ENCODE assay signal across 17 cellular contexts in genomic region chr5:69432412-69433206, GRCh38.
DNase-seq lines count a peak whose midpoint lies in the region; ATAC-seq and TF ChIP-seq lines count a peak whose summit lies in the region.
"Had no signal": no experiment of that assay in that cellular context is flagged by ENCODE, and none has a peak within 500 bp of the region (broad histone marks: within the 10 kb centered on the region; RNA-seq: fewer than 3 reads in every experiment).

No MANE protein-coding gene starts in this region.

- H3K4me3 ChIP-seq in tibial artery: no peak overlapping the region

- H3K27ac Mint-ChIP-seq in stimulated activated effector memory CD8-positive, alpha-beta T cell treated with anti-CD3 and anti-CD28 coated beads, Interleukin-12 subunit alpha, Interleukin-12 subunit beta, amount 100 ng/mL, for 72 hours: no peak overlapping the region
- no peak overlapping the region for H3K27ac Mint-ChIP-seq in effector memory CD8-positive, alpha-beta T cell
- H3K27ac Mint-ChIP-seq: T-helper 2 cell treated with Interferon-gamma antibody and Interleukin-4, amounts not matched to agents 5 μg/mL and 100 μg/mL, for 36 hours had no signal

- H3K27ac ChIP-seq in tibial artery: no peak overlapping the region

- H3K9me3 Mint-ChIP-seq in stimulated activated effector memory CD8-positive, alpha-beta T cell treated with anti-CD3 and anti-CD28 coated beads, Interleukin-12 subunit alpha, Interleukin-12 subunit beta, amount 100 ng/mL, for 72 hours: no peaks in the 10 kb centered on the region
- H3K9me3 Mint-ChIP-seq in effector memory CD8-positive, alpha-beta T cell: no peaks in the 10 kb centered on the region
- H3K9me3 Mint-ChIP-seq: IgD-negative memory B cell; T-helper 2 cell treated with Interferon-gamma antibody and Interleukin-4, amounts not matched to agents 5 μg/mL and 100 μg/mL, for 36 hours had no signal

- no peak overlapping the region for H3K4me3 Mint-ChIP-seq in stimulated activated effector memory CD8-positive, alpha-beta T cell treated with anti-CD3 and anti-CD28 coated beads, Interleukin-12 subunit alpha, Interleukin-12 subunit beta, amount 100 ng/mL, for 72 hours
- H3K4me3 Mint-ChIP-seq in effector memory CD8-positive, alpha-beta T cell: no peak overlapping the region
- H3K4me3 Mint-ChIP-seq: IgD-negative memory B cell; T-helper 2 cell treated with Interferon-gamma antibody and Interleukin-4, amounts not matched to agents 5 μg/mL and 100 μg/mL, for 36 hours had no signal

- no peaks in the 10 kb centered on the region for H3K9me3 ChIP-seq in tibial artery

- H3K4me1 Mint-ChIP-seq in stimulated activated effector memory CD8-positive, alpha-beta T cell treated with anti-CD3 and anti-CD28 coated beads, Interleukin-12 subunit alpha, Interleukin-12 subunit beta, amount 100 ng/mL, for 72 hours: no peaks in the 10 kb centered on the region
- H3K4me1 Mint-ChIP-seq in effector memory CD8-positive, alpha-beta T cell (ENCODE audit: low read depth in 2 of 2): no peaks in the 10 kb centered on the region

- no peaks in the 10 kb centered on the region for H3K27me3 Mint-ChIP-seq in effector memory CD8-positive, alpha-beta T cell
- H3K27me3 Mint-ChIP-seq: IgD-negative memory B cell had no signal

- no peaks in the 10 kb centered on the region for H3K36me3 Mint-ChIP-seq in stimulated activated effector memory CD8-positive, alpha-beta T cell treated with anti-CD3 and anti-CD28 coated beads, Interleukin-12 subunit alpha, Interleukin-12 subunit beta, amount 100 ng/mL, for 72 hours
- no peaks in the 10 kb centered on the region for H3K36me3 Mint-ChIP-seq in effector memory CD8-positive, alpha-beta T cell (ENCODE audit: insufficient read depth)

- H3K4me1 ChIP-seq in tibial artery: no peaks in the 10 kb centered on the region

- ATAC-seq in GM21526 (IDR thresholded peaks at IDR 0.05; ENCODE audit: low FRiP score, unreplicated experiment) (peak; percentile 59), HG03159 (IDR thresholded peaks at IDR 0.05; ENCODE audit: unreplicated experiment) (peak; percentile 54)
- ATAC-seq in stimulated activated effector memory CD8-positive, alpha-beta T cell treated with anti-CD3 and anti-CD28 coated beads, Interleukin-12 subunit alpha, Interleukin-12 subunit beta, amount 100 ng/mL, for 72 hours: peak; percentile 82
- no peak for ATAC-seq in effector memory CD8-positive, alpha-beta T cell (replicated peaks)
- ATAC-seq: left ventricle myocardium superior had no signal

- intact Hi-C loops in tibial artery (cut with DNase I; ENCODE audit: low total_unique reads): no loop called here

- no peak for TF ChIP-seq CTCF in tibial artery (IDR thresholded peaks at IDR 0.05)

- H3K36me3 ChIP-seq in tibial artery: no peaks in the 10 kb centered on the region

- no peaks in the 10 kb centered on the region for H3K27me3 ChIP-seq in tibial artery

- peak; percentile 10 for DNase-seq in NOMO-1 treated with dmso at 0.1 percent for 144 hours (lab: John Stamatoyannopoulos, UW; ENCODE audit: unreplicated experiment)
- no peak for DNase-seq in NOMO-1 (lab: John Stamatoyannopoulos, UW; ENCODE audit: unreplicated experiment in 2 of 2)
- no peak for DNase-seq in stimulated activated effector memory CD8-positive, alpha-beta T cell treated with anti-CD3 and anti-CD28 coated beads, Interleukin-12 subunit alpha, Interleukin-12 subunit beta, amount 100 ng/mL, for 72 hours (ENCODE audit: low spot score in 2 of 2)
- DNase-seq in tibial artery: no peak
- no peak for DNase-seq in OCI-M2 (lab: John Stamatoyannopoulos, UW; ENCODE audit: unreplicated experiment)
- no peak for DNase-seq in effector memory CD8-positive, alpha-beta T cell
- DNase-seq: 8988T; anterior cingulate cortex; effector CD8-positive, alpha-beta T cell; glutamatergic neuron; left ventricle myocardium superior; NCI-H2029 treated with DMSO at 0.1 percent for 48 hours; OCI-M1 had no signal
